Comparison of ENCODE assay signal across 28 cellular contexts in genomic region chr22:46320716-46321386, GRCh38. TPM values are rescaled to one million over a fixed set of nuclear protein-coding genes. Genes with fewer than 3 reads are reported as not detected.
DNase-seq lines count a peak whose midpoint lies in the region; ATAC-seq, FAIRE-seq and TF ChIP-seq lines count a peak whose summit lies in the region.
"Had no signal": no experiment of that assay in that cellular context is flagged by ENCODE, and none has a peak within 500 bp of the region (broad histone marks: within the 10 kb centered on the region; RNA-seq: fewer than 3 reads in every experiment).

No MANE protein-coding gene starts in this region.

- 94 to 98% methylated on average over 11 to 20 of the region's 20 CpGs for WGBS in endodermal cell (ENCODE audit: insufficient coverage in 1 of 2, insufficient read length in 1 of 2), 2 experiments

- H3K36me3 ChIP-seq in endodermal cell (ENCODE audit: control insufficient read depth, insufficient read depth, low read length) = peaks cover 77% of the 10 kb centered on the region

- H3K9me3 ChIP-seq in endodermal cell (ENCODE audit: control insufficient read depth, low read length) = no peaks in the 10 kb centered on the region
- H3K9me3 ChIP-seq: BE2C had no signal

- no peaks in the 10 kb centered on the region for H3K4me1 Mint-ChIP-seq in activated CD8-positive, alpha-beta T cell treated with anti-CD3 and anti-CD28 coated beads, Interleukin-2, amount 10 ng/mL, durations not matched to agents 7 days and 5 days (ENCODE audit: low read depth)
- no peaks in the 10 kb centered on the region for H3K4me1 Mint-ChIP-seq in activated CD8-positive, alpha-beta T cell treated with anti-CD3 and anti-CD28 coated beads for 36 hours (ENCODE audit: low read depth)
- H3K4me1 Mint-ChIP-seq in WTC11 (no peaks in the 10 kb centered on the region), endodermal cell (no peaks in the 10 kb centered on the region)

- no peaks in the 10 kb centered on the region for H3K27me3 ChIP-seq in endodermal cell (ENCODE audit: control insufficient read depth, insufficient read depth, low read length, poor library complexity, severe bottlenecking)
- H3K27me3 ChIP-seq: BE2C had no signal

- H3K4me3 Mint-ChIP-seq in activated CD8-positive, alpha-beta T cell treated with anti-CD3 and anti-CD28 coated beads, Interleukin-2, amount 10 ng/mL, durations not matched to agents 7 days and 5 days = no peak overlapping the region
- H3K4me3 Mint-ChIP-seq in activated CD8-positive, alpha-beta T cell treated with anti-CD3 and anti-CD28 coated beads for 36 hours = no peak overlapping the region
- H3K4me3 Mint-ChIP-seq in WTC11 (no peak overlapping the region), endodermal cell (no peak overlapping the region)

- H3K27ac ChIP-seq in endodermal cell (ENCODE audit: low read depth, low read length) = no peak overlapping the region
- H3K27ac ChIP-seq: 22Rv1 had no signal

- no peak overlapping the region for H3K9ac ChIP-seq in endodermal cell (ENCODE audit: extremely low read depth, low read length, poor library complexity, severe bottlenecking)

- peak; percentile 52 for FAIRE-seq in urothelium cell line (lab: Jason Lieb, UNC)
- FAIRE-seq: D721Med, G401.6, H54, HTR-8/SVneo, K562 had no signal

- H3K4me1 ChIP-seq in endodermal cell (ENCODE audit: control insufficient read depth, insufficient read depth, low read length) = no peaks in the 10 kb centered on the region
- H3K4me1 ChIP-seq: BE2C had no signal

- DNase-seq in activated CD8-positive, alpha-beta T cell treated with anti-CD3 and anti-CD28 coated beads, Interleukin-2, amount 10 ng/mL, durations not matched to agents 7 days and 5 days = no peak
- no peak for DNase-seq in activated CD8-positive, alpha-beta T cell treated with anti-CD3 and anti-CD28 coated beads for 36 hours
- DNase-seq in WTC11 (ENCODE audit: low spot score) = no peak
- no peak for DNase-seq in endodermal cell
- DNase-seq in urothelium cell line (ENCODE audit: low spot score) = no peak
- no peak for DNase-seq in GM13976 (ENCODE audit: low spot score)
- DNase-seq: BE2C, Kasumi-1, NCI-H1092 treated with DMSO at 0.1 percent for 48 hours, NCI-H1436, NCI-H187, NCI-H2081 treated with DMSO at 0.1 percent for 48 hours, NCI-H2171, NCI-H226, NCI-H510A, NCI-H69, SHP77 treated with DMSO at 0.1 percent for 48 hours had no signal

- H3K36me3 Mint-ChIP-seq in activated CD8-positive, alpha-beta T cell treated with anti-CD3 and anti-CD28 coated beads, Interleukin-2, amount 10 ng/mL, durations not matched to agents 7 days and 5 days (ENCODE audit: low read depth) = peaks cover 82% of the 10 kb centered on the region
- peaks cover 38% of the 10 kb centered on the region for H3K36me3 Mint-ChIP-seq in activated CD8-positive, alpha-beta T cell treated with anti-CD3 and anti-CD28 coated beads for 36 hours (ENCODE audit: low read depth)
- H3K36me3 Mint-ChIP-seq in WTC11 (peaks cover 58% of the 10 kb centered on the region), endodermal cell (ENCODE audit: low read depth) (peaks cover 85% of the 10 kb centered on the region)

- no peaks in the 10 kb centered on the region for H3K9me3 Mint-ChIP-seq in activated CD8-positive, alpha-beta T cell treated with anti-CD3 and anti-CD28 coated beads, Interleukin-2, amount 10 ng/mL, durations not matched to agents 7 days and 5 days (ENCODE audit: insufficient read depth)
- no peaks in the 10 kb centered on the region for H3K9me3 Mint-ChIP-seq in activated CD8-positive, alpha-beta T cell treated with anti-CD3 and anti-CD28 coated beads for 36 hours
- no peaks in the 10 kb centered on the region for H3K9me3 Mint-ChIP-seq in WTC11
- H3K9me3 Mint-ChIP-seq in endodermal cell = no peaks in the 10 kb centered on the region

- intact Hi-C loops in activated CD8-positive, alpha-beta T cell treated with anti-CD3 and anti-CD28 coated beads for 36 hours (cut with micrococcal nuclease) = no loop called here

- H3K4me3 ChIP-seq in endodermal cell (ENCODE audit: low read length) = no peak overlapping the region
- H3K4me3 ChIP-seq: K562 had no signal

- POLR2A ChIA-PET in activated CD8-positive, alpha-beta T cell treated with anti-CD3 and anti-CD28 coated beads, Interleukin-2, amount 10 ng/mL, durations not matched to agents 7 days and 5 days (lab: Charles Lee) = no interaction called here
- POLR2A ChIA-PET in activated CD8-positive, alpha-beta T cell treated with anti-CD3 and anti-CD28 coated beads for 36 hours (lab: Charles Lee) = no interaction called here
- POLR2A ChIA-PET in WTC11 (lab: Charles Lee) = no interaction called here

- CTCF ChIA-PET in activated CD8-positive, alpha-beta T cell treated with anti-CD3 and anti-CD28 coated beads, Interleukin-2, amount 10 ng/mL, durations not matched to agents 7 days and 5 days (lab: Charles Lee) = interaction anchor here (1.1 kb wide), 1 partner anchor 706 kb away, joined by 3 read pairs; no protein-coding TSS in a partner anchor
- CTCF ChIA-PET in activated CD8-positive, alpha-beta T cell treated with anti-CD3 and anti-CD28 coated beads for 36 hours (lab: Charles Lee) = no interaction called here
- CTCF ChIA-PET in WTC11 (lab: Charles Lee) = no interaction called here

- ATAC-seq in activated CD8-positive, alpha-beta T cell treated with anti-CD3 and anti-CD28 coated beads, Interleukin-2, amount 10 ng/mL, durations not matched to agents 7 days and 5 days = no peak
- ATAC-seq in activated CD8-positive, alpha-beta T cell treated with anti-CD3 and anti-CD28 coated beads for 36 hours = no peak
- ATAC-seq in WTC11 (no peak), GM21381 (IDR thresholded peaks at IDR 0.05; ENCODE audit: unreplicated experiment) (no peak), HG02642 (IDR thresholded peaks at IDR 0.05; ENCODE audit: poor library complexity, unreplicated experiment) (no peak)
- ATAC-seq: K562, Panc1 had no signal

- no peak for TF ChIP-seq CTCF in activated CD8-positive, alpha-beta T cell treated with anti-CD3 and anti-CD28 coated beads for 36 hours (IDR thresholded peaks at IDR 0.05)
- TF ChIP-seq CTCF in WTC11 (IDR thresholded peaks at IDR 0.05) = no peak
- no peak for TF ChIP-seq CTCF in endodermal cell (conservative IDR thresholded peaks at IDR 0.05)
- no peak for TF ChIP-seq CTCF in GM13976 (IDR thresholded peaks at IDR 0.05; ENCODE audit: borderline replicate concordance, control extremely low read depth, extremely low read depth, insufficient read depth, missing control alignments)

- in situ Hi-C loops in GM13976 (cut with MboI; ENCODE audit: low sequenced_read_pairs, unreplicated experiment) = loop anchor here (25.0 kb wide), 1 partner anchor 309 kb away; no protein-coding TSS in a partner anchor

- H3K27ac Mint-ChIP-seq in activated CD8-positive, alpha-beta T cell treated with anti-CD3 and anti-CD28 coated beads, Interleukin-2, amount 10 ng/mL, durations not matched to agents 7 days and 5 days = peak overlapping the region; percentile 34
- no peak overlapping the region for H3K27ac Mint-ChIP-seq in activated CD8-positive, alpha-beta T cell treated with anti-CD3 and anti-CD28 coated beads for 36 hours
- H3K27ac Mint-ChIP-seq in WTC11 (0 out of 2 replicates have a peak overlapping the region, but pooled peaks have one; percentile 24), endodermal cell (peak overlapping the region; percentile 80)

- H3K27me3 Mint-ChIP-seq in activated CD8-positive, alpha-beta T cell treated with anti-CD3 and anti-CD28 coated beads, Interleukin-2, amount 10 ng/mL, durations not matched to agents 7 days and 5 days (ENCODE audit: low read depth) = no peaks in the 10 kb centered on the region
- H3K27me3 Mint-ChIP-seq in activated CD8-positive, alpha-beta T cell treated with anti-CD3 and anti-CD28 coated beads for 36 hours = no peaks in the 10 kb centered on the region
- H3K27me3 Mint-ChIP-seq in WTC11 (ENCODE audit: low read depth) = no peaks in the 10 kb centered on the region
- no peaks in the 10 kb centered on the region for H3K27me3 Mint-ChIP-seq in endodermal cell (ENCODE audit: insufficient read depth)

TF ChIP-seq in WTC11, 78 proteins besides CTCF, POLR2A, EP300 and RAD21 (continues in another document):
- no peak for TF ChIP-seq CREB1 (CRISPR knock-in tag; IDR thresholded peaks at IDR 0.05)

RNA-seq across cellular contexts. Expression of gene TRMU, which starts 14.7 kb away (rescaled TPM):
- 10 to 100 TPM; 84.0 to 84.6 TPM for total RNA-seq in activated CD8-positive, alpha-beta T cell treated with anti-CD3 and anti-CD28 coated beads, Interleukin-2, amount 10 ng/mL, durations not matched to agents 7 days and 5 days
- 10 to 100 TPM; 87.2 to 98.1 TPM for total RNA-seq in activated CD8-positive, alpha-beta T cell treated with anti-CD3 and anti-CD28 coated beads for 36 hours
- total RNA-seq in WTC11 (2021) (62.4 to 103 TPM (median 64.6 TPM) in 3 replicates), endodermal cell (10 to 100 TPM; 79.7 to 84.5 TPM)
- polyA plus RNA-seq in endodermal cell (2013, experiment 1 of 2) = 53.2 TPM
- 44.8 TPM for polyA plus RNA-seq in endodermal cell (2013, experiment 2 of 2)

RNA-seq across cellular contexts. Expression of gene GTSE1, which starts 24.2 kb away (rescaled TPM):
- 100 to 1,000 TPM; 111 to 114 TPM for total RNA-seq in activated CD8-positive, alpha-beta T cell treated with anti-CD3 and anti-CD28 coated beads, Interleukin-2, amount 10 ng/mL, durations not matched to agents 7 days and 5 days
- 10 to 100 TPM; 39.4 to 41.4 TPM for total RNA-seq in activated CD8-positive, alpha-beta T cell treated with anti-CD3 and anti-CD28 coated beads for 36 hours
- total RNA-seq in WTC11 (2021) (45.4 to 56.1 TPM (median 45.4 TPM) in 3 replicates), endodermal cell (10 to 100 TPM; 39.5 to 59.5 TPM)
- polyA plus RNA-seq in endodermal cell (2013, experiment 1 of 2) = 51.6 TPM
- 53.9 TPM for polyA plus RNA-seq in endodermal cell (2013, experiment 2 of 2)

RNA-seq across cellular contexts. Expression of gene TTC38, which starts 53.0 kb away (rescaled TPM):
- 10 to 100 TPM; 20.0 to 25.1 TPM for total RNA-seq in activated CD8-positive, alpha-beta T cell treated with anti-CD3 and anti-CD28 coated beads, Interleukin-2, amount 10 ng/mL, durations not matched to agents 7 days and 5 days
- 10 to 100 TPM in 1 of 2 experiments, 1 to 10 TPM in 1; 9.0 to 11.9 TPM for total RNA-seq in activated CD8-positive, alpha-beta T cell treated with anti-CD3 and anti-CD28 coated beads for 36 hours
- 20.7 to 29.2 TPM (median 27.5 TPM) in 3 replicates for total RNA-seq in WTC11 (2021)
- 10 to 100 TPM; 35.9 to 47.1 TPM for total RNA-seq in endodermal cell
- polyA plus RNA-seq in endodermal cell (2013, experiment 1 of 2) = 24.3 TPM
- 18.7 TPM for polyA plus RNA-seq in endodermal cell (2013, experiment 2 of 2)

RNA-seq across cellular contexts. Expression of gene PKDREJ, which starts 57.7 kb away (rescaled TPM):
- total RNA-seq in activated CD8-positive, alpha-beta T cell treated with anti-CD3 and anti-CD28 coated beads, Interleukin-2, amount 10 ng/mL, durations not matched to agents 7 days and 5 days = not detected
- not detected for total RNA-seq in activated CD8-positive, alpha-beta T cell treated with anti-CD3 and anti-CD28 coated beads for 36 hours
- total RNA-seq in WTC11 (2021) = 0.02 to 0.07 TPM in 2 of 3 replicates, not detected in the other
- total RNA-seq in endodermal cell = under 1 TPM in 1 of 2 donors, not detected in 1; 0.04 TPM
- not detected for polyA plus RNA-seq in endodermal cell (2013, experiment 1 of 2)
- polyA plus RNA-seq in endodermal cell (2013, experiment 2 of 2) = not detected
- total RNA-seq: Daoy, K562, M059J had no signal
